8 cellular contexts compared by ENCODE assay signal in the genomic region with DNA sequence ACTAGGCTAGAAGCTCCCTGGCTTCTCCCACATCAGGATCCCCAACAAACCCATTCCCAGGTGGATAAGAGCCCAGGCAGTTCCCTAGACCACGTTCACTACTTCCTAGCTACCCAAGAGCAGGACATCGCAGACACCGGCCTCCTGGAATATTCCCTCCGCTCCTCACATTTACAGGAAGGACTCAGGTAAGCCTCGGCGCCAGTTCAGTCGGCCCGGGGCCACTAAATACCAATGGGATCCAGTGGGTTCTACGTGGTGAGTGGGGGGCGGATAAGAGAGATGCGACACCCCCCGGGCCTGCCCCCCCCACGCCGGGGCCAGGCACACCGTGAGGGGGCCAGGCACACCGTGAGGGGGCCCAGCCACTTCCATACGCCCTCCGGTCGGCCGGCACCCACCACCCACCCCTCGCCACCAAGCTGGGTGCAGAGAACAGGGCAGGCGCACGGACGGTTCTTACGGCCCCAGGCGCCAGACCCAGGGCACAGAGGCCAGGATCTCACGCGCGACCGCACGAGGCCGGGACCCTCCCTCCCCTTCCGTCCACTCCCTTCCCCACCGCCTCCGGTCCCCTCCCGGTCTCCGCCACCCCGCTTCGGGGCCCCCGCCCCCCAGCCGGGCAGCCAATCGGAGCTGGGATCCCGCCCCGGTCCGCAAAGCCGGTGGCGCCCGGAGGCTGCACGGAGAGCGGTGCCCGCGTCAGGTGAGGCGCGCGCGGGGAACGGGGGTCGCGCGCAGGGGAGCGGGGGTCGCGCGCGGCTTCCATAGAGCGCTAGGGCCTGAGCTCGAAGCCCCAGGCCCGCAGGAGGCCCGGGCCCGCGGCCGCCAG. TPM values are rescaled to one million over a fixed set of nuclear protein-coding genes. Genes with fewer than 3 reads are reported as not detected.
DNase-seq lines count a peak whose midpoint lies in the region; FAIRE-seq and TF ChIP-seq lines count a peak whose summit lies in the region.

A gene with protein sequence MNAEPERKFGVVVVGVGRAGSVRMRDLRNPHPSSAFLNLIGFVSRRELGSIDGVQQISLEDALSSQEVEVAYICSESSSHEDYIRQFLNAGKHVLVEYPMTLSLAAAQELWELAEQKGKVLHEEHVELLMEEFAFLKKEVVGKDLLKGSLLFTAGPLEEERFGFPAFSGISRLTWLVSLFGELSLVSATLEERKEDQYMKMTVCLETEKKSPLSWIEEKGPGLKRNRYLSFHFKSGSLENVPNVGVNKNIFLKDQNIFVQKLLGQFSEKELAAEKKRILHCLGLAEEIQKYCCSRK (plus strand): TSS at position 652 of the 832 bp plus-strand sequence. CDS start 12,479 bp downstream, outside the sequence.

- H3K27ac Mint-ChIP-seq in activated CD4-positive, alpha-beta T cell treated with anti-CD3 and anti-CD28 coated beads, Interleukin-2, amount 10 ng/mL, durations not matched to agents 7 days and 5 days = peak within 1 kb of the TSS; percentile 85

- H3K9me3 Mint-ChIP-seq in activated CD4-positive, alpha-beta T cell treated with anti-CD3 and anti-CD28 coated beads, Interleukin-2, amount 10 ng/mL, durations not matched to agents 7 days and 5 days = peaks cover under 1% of the 10 kb centered on the region

- CTCF ChIA-PET in activated CD4-positive, alpha-beta T cell treated with anti-CD3 and anti-CD28 coated beads, Interleukin-2, amount 10 ng/mL, durations not matched to agents 7 days and 5 days (lab: Charles Lee) = interaction anchor here (0.5 to 1.3 kb wide), 3 partner anchors 13 to 54 kb away, joined by 3 read pairs; no protein-coding TSS in a partner anchor

- H3K36me3 ChIP-seq in MM.1S (replicated peaks; ENCODE audit: insufficient read depth, low read length) = no peaks in the 10 kb centered on the region

- H3K4me3 ChIP-seq in GM12864 (ENCODE audit: low read depth, low read length) (peak within 1 kb of the TSS; percentile 84), MM.1S (ENCODE audit: low read length) (peak within 1 kb of the TSS; percentile 85), dorsolateral prefrontal cortex (peak within 1 kb of the TSS; percentile 59 to 100 (median 79)), lower leg skin (ENCODE audit: low read depth, poor library complexity, severe bottlenecking) (peak within 1 kb of the TSS; percentile 85)

- H2AFZ ChIP-seq in MM.1S (ENCODE audit: low read length) = peak within 1 kb of the TSS; percentile 78

- H3K4me2 ChIP-seq in MM.1S (ENCODE audit: low read depth, low read length) = peak within 1 kb of the TSS; percentile 83

- H3K27me3 ChIP-seq in MM.1S (replicated peaks; ENCODE audit: insufficient read depth, low read length) = no peaks in the 10 kb centered on the region
- H3K27me3 ChIP-seq in dorsolateral prefrontal cortex = no peaks in the 10 kb centered on the region

- DNase-seq in GM12864 (ENCODE audit: low read depth) (no peak), H54 (ENCODE audit: insufficient read length, low spot score) (peak; percentile 81), MM.1S (peak; percentile 68), dorsolateral prefrontal cortex (peak in 9 of 10 donors; percentile 27 to 80 (median 66)), lower leg skin (ENCODE audit: low spot score in 2 of 2) (peak; percentile 66 to 94), SW 1271 (lab: John Stamatoyannopoulos, UW) (no peak)
- peak; percentile 71 for DNase-seq in activated CD4-positive, alpha-beta T cell treated with anti-CD3 and anti-CD28 coated beads, Interleukin-2, amount 10 ng/mL, durations not matched to agents 7 days and 5 days
- DNase-seq in stimulated activated CD4-positive, alpha-beta T cell treated with anti-CD3 and anti-CD28 coated beads, Interleukin-4, amount 100 ng/mL, for 48 hours (ENCODE audit: low read depth in 2 of 2) = peak; percentile 43 to 45

- peaks cover 17% of the 10 kb centered on the region for H3F3A ChIP-seq in MM.1S (ENCODE audit: insufficient read depth, low read length)

- no peaks in the 10 kb centered on the region for H3K9me2 ChIP-seq in MM.1S (replicated peaks; ENCODE audit: insufficient read depth, low read length)

- peak within 1 kb of the TSS; percentile 61 for H3K9ac ChIP-seq in MM.1S (ENCODE audit: low read length)

- peaks cover 24% of the 10 kb centered on the region for H3K79me2 ChIP-seq in MM.1S (ENCODE audit: low read length)

- POLR2A ChIA-PET in activated CD4-positive, alpha-beta T cell treated with anti-CD3 and anti-CD28 coated beads, Interleukin-2, amount 10 ng/mL, durations not matched to agents 7 days and 5 days (lab: Charles Lee) = interaction anchor here (0.5 to 0.7 kb wide), 2 partner anchors 12 to 145 kb away, joined by 3 read pairs; no protein-coding TSS in a partner anchor

- peaks cover 46% of the 10 kb centered on the region for H3K4me1 Mint-ChIP-seq in activated CD4-positive, alpha-beta T cell treated with anti-CD3 and anti-CD28 coated beads, Interleukin-2, amount 10 ng/mL, durations not matched to agents 7 days and 5 days

- intact Hi-C loops in dorsolateral prefrontal cortex (cut with DNase I) (no loop called here), lower leg skin (cut with DNase I; ENCODE audit: low total_unique reads) (no loop called here)

- FAIRE-seq in H54 (lab: Jason Lieb, UNC) = no peak

- WGBS in lower leg skin, 2 donors = 5 to 6% methylated on average over 29 to 36 of the region's 72 CpGs

- no peaks in the 10 kb centered on the region for H4K20me1 ChIP-seq in MM.1S (ENCODE audit: insufficient read depth, low read length)

- TF ChIP-seq POLR2A in H54 (IDR thresholded peaks at IDR 0.05; ENCODE audit: low read depth, low read length) = peak; percentile 57
- no peak for TF ChIP-seq POLR2A in lower leg skin (IDR thresholded peaks at IDR 0.05)

- peak within 1 kb of the TSS; percentile 78 for H3K4me3 Mint-ChIP-seq in activated CD4-positive, alpha-beta T cell treated with anti-CD3 and anti-CD28 coated beads, Interleukin-2, amount 10 ng/mL, durations not matched to agents 7 days and 5 days

- H3K27ac ChIP-seq in MM.1S (ENCODE audit: low read length) (peak within 1 kb of the TSS; percentile 66; the same call in 1 of the 2 replicates), dorsolateral prefrontal cortex (peak within 1 kb of the TSS in 45 of 59 donors; percentile 4 to 80 (median 48))

- TF ChIP-seq CTCF in GM12864 (IDR thresholded peaks at IDR 0.05; ENCODE audit: low read depth, low read length, missing control alignments) (no peak), MM.1S (IDR thresholded peaks at IDR 0.05; ENCODE audit: low read length) (no peak), dorsolateral prefrontal cortex (IDR thresholded peaks at IDR 0.05 in 54 of 56, conservative IDR thresholded peaks at IDR 0.05 in 2 of 56; ENCODE audit: low read depth in 1 of 56, partially characterized antibody in 56 of 56) (no peak), lower leg skin (IDR thresholded peaks at IDR 0.05) (no peak)

- no peaks in the 10 kb centered on the region for H3K9me3 ChIP-seq in MM.1S (replicated peaks; ENCODE audit: insufficient read depth, low read length)

- peaks cover 49% of the 10 kb centered on the region for H3K4me1 ChIP-seq in MM.1S (ENCODE audit: low read length)

- H3K36me3 Mint-ChIP-seq in activated CD4-positive, alpha-beta T cell treated with anti-CD3 and anti-CD28 coated beads, Interleukin-2, amount 10 ng/mL, durations not matched to agents 7 days and 5 days (ENCODE audit: low read depth) = peaks cover 5% of the 10 kb centered on the region

- H3K27me3 Mint-ChIP-seq in activated CD4-positive, alpha-beta T cell treated with anti-CD3 and anti-CD28 coated beads, Interleukin-2, amount 10 ng/mL, durations not matched to agents 7 days and 5 days = peaks cover 12% of the 10 kb centered on the region

RNA-seq across cellular contexts. Expression of the gene that starts here (rescaled TPM):
- 10 to 100 TPM; 22.0 to 29.4 TPM for total RNA-seq in activated CD4-positive, alpha-beta T cell treated with anti-CD3 and anti-CD28 coated beads, Interleukin-2, amount 10 ng/mL, durations not matched to agents 7 days and 5 days
- total RNA-seq in dorsolateral prefrontal cortex (10 to 100 TPM; 19.9 to 63.4 (median 43.2) TPM), lower leg skin (10 to 100 TPM; 25.4 to 38.9 (median 32.1) TPM)

Comparison
In these comparisons a context has a peak if more than half of its experiments do, and no peak if none do; other contexts are left out.
1. DNase-seq: peak in H54 (single experiment), MM.1S (single experiment), activated CD4-positive, alpha-beta T cell treated with anti-CD3 and anti-CD28 coated beads, Interleukin-2, amount 10 ng/mL, durations not matched to agents 7 days and 5 days (single experiment), dorsolateral prefrontal cortex (9 of 10), lower leg skin (2 of 2) and stimulated activated CD4-positive, alpha-beta T cell treated with anti-CD3 and anti-CD28 coated beads, Interleukin-4, amount 100 ng/mL, for 48 hours (2 of 2); none in GM12864 (single experiment) and SW 1271 (0 of 2).
2. Peak in every context shown above with its lines, with median percentiles within 50 percentile points of each other: H3K4me3 ChIP-seq.